Comparison of ENCODE assay signal across 38 cellular contexts in the genomic region with DNA sequence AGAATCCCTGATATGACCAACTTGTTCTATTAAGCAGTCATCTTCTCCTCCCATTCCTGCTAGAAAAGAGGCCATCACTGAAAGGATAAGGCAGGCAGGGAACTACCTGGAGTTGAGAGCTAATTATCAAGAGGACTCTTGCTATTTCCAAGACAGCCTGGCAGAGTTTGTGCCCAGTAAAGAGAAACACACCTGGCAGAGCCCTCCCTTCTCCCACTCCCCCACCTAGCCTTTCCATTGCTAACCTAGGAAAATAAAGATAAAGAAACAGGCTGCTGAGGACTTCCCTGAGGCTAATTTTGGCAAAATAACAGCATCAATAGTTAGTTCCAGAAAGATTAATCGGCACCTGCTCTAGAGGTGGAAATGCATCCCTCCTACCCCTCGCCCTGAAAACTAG.
"Had no signal": no experiment of that assay in that cellular context is flagged by ENCODE, and none has a peak within 500 bp of the region (broad histone marks: within the 10 kb centered on the region; RNA-seq: fewer than 3 reads in every experiment).

No MANE protein-coding gene starts in this region.

- DNase-seq: activated B cell treated with CpG ODN at 0.5 μM for 24 hours; activated CD4-positive, alpha-beta memory T cell treated with anti-CD3 and anti-CD28 coated beads for 36 hours; activated CD4-positive, alpha-beta T cell treated with anti-CD3 and anti-CD28 coated beads for 4 hours; activated CD4-positive, alpha-beta T cell treated with anti-CD3 and anti-CD28 coated beads, Interleukin-2, amount 50 U/mL, for 1 hour; activated CD4-positive, alpha-beta T cell treated with anti-CD3 and anti-CD28 coated beads, Interleukin-2, amount 50 U/mL, for 4 hours; activated CD4-positive, CD25-positive, alpha-beta regulatory T cell treated with anti-CD3 and anti-CD28 coated beads, Interleukin-2, amount 50 U/mL, for 72 hours; activated CD8-positive, alpha-beta memory T cell treated with anti-CD3 and anti-CD28 coated beads, Interleukin-2, amount 50 U/mL, for 4 hours; activated CD8-positive, alpha-beta T cell treated with anti-CD3 and anti-CD28 coated beads for 36 hours; activated effector memory CD4-positive, alpha-beta T cell treated with anti-CD3 and anti-CD28 coated beads, Interleukin-2, amount 50 U/mL, for 16 hours; activated gamma-delta T cell treated with Interleukin-2 at 50 U/mL for 16 hours; activated naive CD4-positive, alpha-beta T cell; activated naive CD4-positive, alpha-beta T cell treated with anti-CD3 and anti-CD28 coated beads for 36 hours; activated naive CD4-positive, alpha-beta T cell treated with anti-CD3 and anti-CD28 coated beads, Interleukin-2, amount 50 U/mL, for 16 hours; activated naive CD8-positive, alpha-beta T cell treated with anti-CD3 and anti-CD28 coated beads for 36 hours; activated T-cell treated with anti-CD3 and anti-CD28 coated beads for 4 hours; activated T-cell treated with anti-CD3 and anti-CD28 coated beads, Interleukin-2, amount 50 U/mL, for 1 hour; activated T-cell treated with anti-CD3 and anti-CD28 coated beads, Interleukin-2, amount 50 U/mL, for 4 hours; activated T-cell treated with anti-CD3 and anti-CD28 coated beads, Interleukin-2, amount 50 U/mL, for 72 hours; adrenal gland; amniotic stem cell; aorta; caudate nucleus; cerebellar nuclear complex; T-helper 1 cell; T-helper 2 cell; T-helper 9 cell had no signal

- H3K27ac ChIP-seq: adrenal gland, cardiac muscle cell, VCaP had no signal

- H3K36me3 ChIP-seq: adrenal gland, cardiac muscle cell had no signal

- H3K27ac Mint-ChIP-seq: activated B cell treated with CpG ODN at 0.5 μM for 24 hours; activated CD4-positive, alpha-beta memory T cell treated with anti-CD3 and anti-CD28 coated beads for 36 hours; activated CD4-positive, alpha-beta T cell treated with anti-CD3 and anti-CD28 coated beads, Interleukin-2, amount 10 ng/mL, durations not matched to agents 24 days and 14 days; activated CD8-positive, alpha-beta T cell treated with anti-CD3 and anti-CD28 coated beads for 36 hours; activated naive CD4-positive, alpha-beta T cell treated with anti-CD3 and anti-CD28 coated beads for 36 hours; activated naive CD4-positive, alpha-beta T cell treated with anti-CD3 and anti-CD28 coated beads, Interleukin-2, amount 50 U/mL, for 72 hours; activated naive CD8-positive, alpha-beta T cell treated with anti-CD3 and anti-CD28 coated beads for 36 hours; activated T-cell treated with anti-CD3 and anti-CD28 coated beads, Interleukin-2, amount 50 U/mL, for 72 hours; activated T-helper 1 cell treated with anti-CD3 and anti-CD28 coated beads, Interleukin-12 subunit alpha, Interleukin-12 subunit beta, Interleukin-2, Interleukin-4 antibody, amounts not matched to agents 30 ng/mL and 10 ng/mL and 1 ng/mL, durations not matched to agents 14 hours and 24 hours and 36 hours; activated T-helper 17 cell treated with anti-CD3 and anti-CD28 coated beads, Interleukin-2, amount 50 U/mL, for 72 hours; brain; T-helper 1 cell treated with Interleukin-12 subunit alpha and Interleukin-12 subunit beta and Interleukin-4 antibody, amounts not matched to agents 30 μg/mL and 1 μg/mL, for 36 hours; T-helper 2 cell treated with Interferon-gamma antibody and Interleukin-4, amounts not matched to agents 5 μg/mL and 100 μg/mL, for 36 hours had no signal

- H3K27me3 ChIP-seq: adrenal gland, cardiac muscle cell had no signal

- H3K9me3 Mint-ChIP-seq: activated B cell treated with CpG ODN at 0.5 μM for 24 hours; activated CD4-positive, alpha-beta memory T cell treated with anti-CD3 and anti-CD28 coated beads for 36 hours; activated CD4-positive, alpha-beta T cell treated with anti-CD3 and anti-CD28 coated beads, Interleukin-2, amount 10 ng/mL, durations not matched to agents 24 days and 14 days; activated CD8-positive, alpha-beta T cell treated with anti-CD3 and anti-CD28 coated beads for 36 hours; activated naive CD4-positive, alpha-beta T cell treated with anti-CD3 and anti-CD28 coated beads for 36 hours; activated naive CD8-positive, alpha-beta T cell treated with anti-CD3 and anti-CD28 coated beads for 36 hours; activated T-cell treated with anti-CD3 and anti-CD28 coated beads, Interleukin-2, amount 50 U/mL, for 4 hours; activated T-cell treated with anti-CD3 and anti-CD28 coated beads, Interleukin-2, amount 50 U/mL, for 72 hours; activated T-helper 1 cell treated with anti-CD3 and anti-CD28 coated beads, Interleukin-12 subunit alpha, Interleukin-12 subunit beta, Interleukin-2, Interleukin-4 antibody, amounts not matched to agents 30 ng/mL and 10 ng/mL and 1 ng/mL, durations not matched to agents 14 hours and 24 hours and 36 hours; activated T-helper 17 cell treated with anti-CD3 and anti-CD28 coated beads, Interleukin-2, amount 50 U/mL, for 72 hours; central memory CD8-positive, alpha-beta T cell; T-helper 1 cell treated with Interleukin-12 subunit alpha and Interleukin-12 subunit beta and Interleukin-4 antibody, amounts not matched to agents 30 μg/mL and 1 μg/mL, for 36 hours; T-helper 2 cell treated with Interferon-gamma antibody and Interleukin-4, amounts not matched to agents 5 μg/mL and 100 μg/mL, for 36 hours had no signal

- ATAC-seq: activated CD8-positive, alpha-beta T cell treated with anti-CD3 and anti-CD28 coated beads for 36 hours; activated naive CD4-positive, alpha-beta T cell treated with anti-CD3 and anti-CD28 coated beads, Interleukin-2, amount 50 U/mL, for 72 hours; activated T-cell treated with anti-CD3 and anti-CD28 coated beads, Interleukin-2, amount 50 U/mL, for 4 hours; activated T-cell treated with anti-CD3 and anti-CD28 coated beads, Interleukin-2, amount 50 U/mL, for 72 hours; activated T-helper 17 cell treated with anti-CD3 and anti-CD28 coated beads, Interleukin-2, amount 50 U/mL, for 72 hours had no signal

- H3K27me3 Mint-ChIP-seq: activated B cell treated with CpG ODN at 0.5 μM for 24 hours; activated CD4-positive, alpha-beta memory T cell treated with anti-CD3 and anti-CD28 coated beads for 36 hours; activated CD4-positive, alpha-beta T cell treated with anti-CD3 and anti-CD28 coated beads, Interleukin-2, amount 10 ng/mL, durations not matched to agents 24 days and 14 days; activated CD8-positive, alpha-beta T cell treated with anti-CD3 and anti-CD28 coated beads for 36 hours; activated naive CD8-positive, alpha-beta T cell treated with anti-CD3 and anti-CD28 coated beads for 36 hours; activated T-helper 17 cell treated with anti-CD3 and anti-CD28 coated beads, Interleukin-2, amount 50 U/mL, for 72 hours; brain; central memory CD8-positive, alpha-beta T cell had no signal

- FAIRE-seq: bronchial epithelial cell, TTC549 had no signal

- H3K4me3 ChIP-seq: adrenal gland, cardiac muscle cell had no signal

- H3K4me3 Mint-ChIP-seq: activated B cell treated with CpG ODN at 0.5 μM for 24 hours; activated CD4-positive, alpha-beta memory T cell treated with anti-CD3 and anti-CD28 coated beads for 36 hours; activated CD4-positive, alpha-beta T cell treated with anti-CD3 and anti-CD28 coated beads, Interleukin-2, amount 10 ng/mL, durations not matched to agents 24 days and 14 days; activated CD8-positive, alpha-beta T cell treated with anti-CD3 and anti-CD28 coated beads for 36 hours; activated naive CD4-positive, alpha-beta T cell treated with anti-CD3 and anti-CD28 coated beads for 36 hours; activated naive CD8-positive, alpha-beta T cell treated with anti-CD3 and anti-CD28 coated beads for 36 hours; activated T-cell treated with anti-CD3 and anti-CD28 coated beads, Interleukin-2, amount 50 U/mL, for 4 hours; activated T-cell treated with anti-CD3 and anti-CD28 coated beads, Interleukin-2, amount 50 U/mL, for 72 hours; activated T-helper 1 cell treated with anti-CD3 and anti-CD28 coated beads, Interleukin-12 subunit alpha, Interleukin-12 subunit beta, Interleukin-2, Interleukin-4 antibody, amounts not matched to agents 30 ng/mL and 10 ng/mL and 1 ng/mL, durations not matched to agents 14 hours and 24 hours and 36 hours; activated T-helper 17 cell treated with anti-CD3 and anti-CD28 coated beads, Interleukin-2, amount 50 U/mL, for 72 hours; brain; central memory CD8-positive, alpha-beta T cell; T-helper 1 cell treated with Interleukin-12 subunit alpha and Interleukin-12 subunit beta and Interleukin-4 antibody, amounts not matched to agents 30 μg/mL and 1 μg/mL, for 36 hours; T-helper 2 cell treated with Interferon-gamma antibody and Interleukin-4, amounts not matched to agents 5 μg/mL and 100 μg/mL, for 36 hours had no signal

- H3K9me3 ChIP-seq: adrenal gland had no signal
